ENCODE assay signal across 9 cellular contexts in the genomic region with DNA sequence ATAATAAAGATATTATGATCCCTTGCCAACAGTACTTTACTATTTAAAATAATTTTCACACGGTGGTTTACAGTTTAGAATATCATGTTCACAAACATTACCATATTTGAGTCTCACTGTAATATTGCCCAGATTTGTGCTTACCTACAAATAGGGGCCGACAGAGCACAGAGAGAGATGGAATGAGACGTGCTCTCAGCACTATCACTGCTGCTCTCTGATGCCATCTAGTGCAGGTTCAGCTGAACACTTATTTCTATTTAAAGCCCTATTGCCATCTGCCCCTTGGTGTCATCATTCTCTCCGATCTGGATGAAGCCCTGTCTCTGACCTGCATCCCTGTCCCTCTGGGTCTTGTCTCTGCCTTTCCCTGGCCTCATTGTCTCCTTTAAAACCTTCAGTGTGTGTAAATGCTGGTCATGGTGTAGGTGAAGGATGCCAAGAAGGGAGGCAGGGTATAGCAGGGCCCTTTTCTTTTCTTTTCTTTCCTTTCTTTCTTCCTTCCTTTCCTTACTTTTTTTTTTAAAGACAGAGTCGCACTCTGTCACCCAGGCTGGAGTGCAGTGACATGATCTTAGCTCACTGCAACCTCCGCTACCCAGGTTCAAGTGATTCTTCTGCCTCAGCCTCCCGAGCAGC. TPM values are rescaled to one million over a fixed set of nuclear protein-coding genes. Genes with fewer than 3 reads are reported as not detected.
DNase-seq lines count a peak whose midpoint lies in the region; ATAC-seq, FAIRE-seq and TF ChIP-seq lines count a peak whose summit lies in the region.
"Had no signal": no experiment of that assay in that cellular context is flagged by ENCODE, and none has a peak within 500 bp of the region (broad histone marks: within the 10 kb centered on the region; RNA-seq: fewer than 3 reads in every experiment).

No MANE protein-coding gene starts in this region.

- H3K27ac ChIP-seq in DOHH2 (ENCODE audit: low read depth, low read length) (no peak overlapping the region), keratinocyte (ENCODE audit: control insufficient read depth, insufficient read depth, low read length) (no peak overlapping the region)

- peak overlapping the region; percentile 33 for H3K4me2 ChIP-seq in DOHH2 (ENCODE audit: low read length)
- H3K4me2 ChIP-seq in keratinocyte (ENCODE audit: control insufficient read depth, extremely low read depth, insufficient read depth, low read depth, low read length), result peak overlapping the region; percentile 47

- H3K4me3 ChIP-seq in DOHH2 (ENCODE audit: low read length) (no peak overlapping the region), bronchial epithelial cell (ENCODE audit: low read depth, low read length) (no peak overlapping the region), keratinocyte (ENCODE audit: control insufficient read depth in 2 of 3, extremely low read depth in 1 of 3, insufficient read depth in 2 of 3, low read depth in 1 of 3, low read length in 3 of 3) (no peak overlapping the region)

- H2AFZ ChIP-seq in keratinocyte (ENCODE audit: control insufficient read depth, low read length), result no peak overlapping the region

- H3K9ac ChIP-seq in keratinocyte (ENCODE audit: control insufficient read depth, extremely low read depth, insufficient read depth, low read length), result no peak overlapping the region

- no peak overlapping the region for H3K27ac Mint-ChIP-seq in HFFc6
- H3K27ac Mint-ChIP-seq: activated naive CD8-positive, alpha-beta T cell had no signal

- H3K4me1 ChIP-seq in DOHH2 (ENCODE audit: control insufficient read depth, low read length), result peaks cover 31% of the 10 kb centered on the region
- H3K4me1 ChIP-seq in keratinocyte (ENCODE audit: control insufficient read depth, extremely low read depth, insufficient read depth, low read length), result peaks cover under 1% of the 10 kb centered on the region

- peaks cover 17% of the 10 kb centered on the region for H3K27me3 Mint-ChIP-seq in HFFc6 (ENCODE audit: insufficient read depth)

- TF ChIP-seq CTCF in DOHH2 (IDR thresholded peaks at IDR 0.05; ENCODE audit: low read depth, low read length, poor library complexity, severe bottlenecking) (peak; percentile 80), HFFc6 (IDR thresholded peaks at IDR 0.05) (peak; percentile 80), bronchial epithelial cell (IDR thresholded peaks at IDR 0.05; ENCODE audit: insufficient read depth, low read length, severe bottlenecking) (peak; percentile 88), keratinocyte (optimal IDR thresholded peaks at IDR 0.05 in 1 of 3, IDR thresholded peaks at IDR 0.05 in 1 of 3, conservative IDR thresholded peaks at IDR 0.05 in 1 of 3; ENCODE audit: extremely low read depth in 1 of 3, insufficient read depth in 2 of 3, low read length in 3 of 3) (peak; percentile 84 to 94 (median 91))

- H3K9me3 Mint-ChIP-seq in HFFc6, result no peaks in the 10 kb centered on the region

- H3K36me3 Mint-ChIP-seq in HFFc6 (ENCODE audit: low read depth), result no peaks in the 10 kb centered on the region
- H3K36me3 Mint-ChIP-seq: activated naive CD8-positive, alpha-beta T cell had no signal

- no peak overlapping the region for H3K4me3 Mint-ChIP-seq in HFFc6
- H3K4me3 Mint-ChIP-seq: activated naive CD8-positive, alpha-beta T cell had no signal

- peaks cover 12% of the 10 kb centered on the region for H3K4me1 Mint-ChIP-seq in HFFc6 (ENCODE audit: low read depth)

- ATAC-seq in HG02870 (IDR thresholded peaks at IDR 0.05; ENCODE audit: unreplicated experiment), result no peak

- H3K9me2 ChIP-seq in DOHH2 (replicated peaks; ENCODE audit: control insufficient read depth, low read length), result no peaks in the 10 kb centered on the region

- H3K9me1 ChIP-seq in keratinocyte (ENCODE audit: control insufficient read depth, extremely low read depth, insufficient read depth, low read length), result no peaks in the 10 kb centered on the region

- no peaks in the 10 kb centered on the region for H3K9me3 ChIP-seq in DOHH2 (ENCODE audit: control insufficient read depth, insufficient read depth, low read length)
- H3K9me3 ChIP-seq in keratinocyte (ENCODE audit: control insufficient read depth, low read depth, low read length), result no peaks in the 10 kb centered on the region

- H3F3A ChIP-seq in DOHH2 (ENCODE audit: control insufficient read depth, insufficient read depth), result peaks cover 10% of the 10 kb centered on the region

- DNase-seq in HFFc6 (peak; percentile 70), NCI-H2171 (lab: John Stamatoyannopoulos, UW) (peak; percentile 76), UCSD-AML1 (lab: John Stamatoyannopoulos, UW; ENCODE audit: unreplicated experiment) (peak; percentile 27), bronchial epithelial cell (ENCODE audit: low read depth) (peak; percentile 75), keratinocyte (ENCODE audit: low read depth, low spot score) (no peak)
- DNase-seq in stimulated activated CD8-positive, alpha-beta memory T cell treated with anti-CD3 and anti-CD28 coated beads, Interleukin-2, amount 100 ng/mL, for 1 hour (ENCODE audit: low read depth in 2 of 2), result peak; percentile 21 to 30

- H3K36me3 ChIP-seq in DOHH2 (ENCODE audit: control insufficient read depth, low read length) (no peaks in the 10 kb centered on the region), bronchial epithelial cell (ENCODE audit: control insufficient read depth, insufficient read depth, low read length) (no peaks in the 10 kb centered on the region), keratinocyte (ENCODE audit: control insufficient read depth in 2 of 2, extremely low read depth in 1 of 2, insufficient read depth in 2 of 2, low read length in 2 of 2) (no peaks in the 10 kb centered on the region)

- dilution Hi-C loops in keratinocyte (cut with MboI; ENCODE audit: extremely low pct_ligation_motif_present, low sequenced_read_pairs), result no loop called here

- FAIRE-seq in bronchial epithelial cell (lab: Jason Lieb, UNC) (no peak), keratinocyte (lab: Jason Lieb, UNC) (peak; percentile 84)

- no peaks in the 10 kb centered on the region for H3K79me2 ChIP-seq in DOHH2 (ENCODE audit: control insufficient read depth, low read length)
- no peaks in the 10 kb centered on the region for H3K79me2 ChIP-seq in keratinocyte (ENCODE audit: control insufficient read depth, insufficient read depth, low read length)

- H4K20me1 ChIP-seq in DOHH2 (ENCODE audit: control insufficient read depth, insufficient read depth, low read depth, low read length), result no peaks in the 10 kb centered on the region
- peaks cover 2% of the 10 kb centered on the region for H4K20me1 ChIP-seq in keratinocyte (ENCODE audit: control insufficient read depth, extremely low read depth, insufficient read depth, low read length)

- H3K27me3 ChIP-seq in DOHH2 (ENCODE audit: control insufficient read depth, low read length), result peaks cover 10% of the 10 kb centered on the region
- H3K27me3 ChIP-seq in bronchial epithelial cell (ENCODE audit: control insufficient read depth, insufficient read depth, low read length), result no peaks in the 10 kb centered on the region
- H3K27me3 ChIP-seq in keratinocyte (ENCODE audit: control insufficient read depth, extremely low read depth, insufficient read depth, low read length), result no peaks in the 10 kb centered on the region

RNA-seq across cellular contexts. Expression of a gene that starts 6.9 kb away (rescaled TPM):
- total RNA-seq in HFFc6 (2021; fragmentation: NEBNext Ultra II Directional; extraction: Animal tissue kit (Norgen Biotek cat#: 25700)), result 10 to 100 TPM; 25.0 to 35.8 (median 32.7) TPM
- total RNA-seq in bronchial epithelial cell, result 15.9 and 29.2 TPM in 2 replicates
- polyA plus RNA-seq in keratinocyte, result 31.8 to 48.9 TPM (median 43.5 TPM) in 3 replicates
- 21.5 TPM for polyA plus RNA-seq in keratinocyte (2011; ENCODE audit: low read depth)
- 32.0 and 41.4 TPM in 2 replicates for polyA plus RNA-seq in keratinocyte (2011; cell fraction: cytosol; rRNA removed)
- polyA plus RNA-seq in keratinocyte (2011; cell fraction: nucleus; rRNA removed), result 43.6 and 52.9 TPM in 2 replicates
- polyA plus RNA-seq in keratinocyte (2012; ENCODE audit: low replicate concordance), result 27.0 and 53.5 TPM in 2 replicates
- 30.0 to 49.1 TPM (median 34.6 TPM) in 3 replicates for polyA minus RNA-seq in keratinocyte
- polyA minus RNA-seq in keratinocyte (2011; cell fraction: cytosol; rRNA and poly(A)+ RNA removed), result 23.0 TPM
- polyA minus RNA-seq in keratinocyte (2011; cell fraction: nucleus; rRNA and poly(A)+ RNA removed), result 16.1 and 17.0 TPM in 2 replicates

RNA-seq across cellular contexts. Expression of a gene that starts 11.1 kb away (rescaled TPM):
- total RNA-seq in HFFc6 (2021; fragmentation: NEBNext Ultra II Directional; extraction: Animal tissue kit (Norgen Biotek cat#: 25700)), result not detected
- under 0.01 TPM in 1 of 2 replicates, not detected in the other for total RNA-seq in bronchial epithelial cell
- polyA plus RNA-seq in keratinocyte, result not detected in 3 replicates
- not detected for polyA plus RNA-seq in keratinocyte (2011; ENCODE audit: low read depth)
- not detected in 2 replicates for polyA plus RNA-seq in keratinocyte (2011; cell fraction: cytosol; rRNA removed)
- 0.22 TPM in 1 of 2 replicates, not detected in the other for polyA plus RNA-seq in keratinocyte (2011; cell fraction: nucleus; rRNA removed)
- polyA plus RNA-seq in keratinocyte (2012; ENCODE audit: low replicate concordance), result not detected in 2 replicates
- not detected in 3 replicates for polyA minus RNA-seq in keratinocyte
- not detected for polyA minus RNA-seq in keratinocyte (2011; cell fraction: cytosol; rRNA and poly(A)+ RNA removed)
- not detected in 2 replicates for polyA minus RNA-seq in keratinocyte (2011; cell fraction: nucleus; rRNA and poly(A)+ RNA removed)

RNA-seq across cellular contexts. Expression of a gene that starts 16.6 kb away (rescaled TPM):
- total RNA-seq in HFFc6 (2021; fragmentation: NEBNext Ultra II Directional; extraction: Animal tissue kit (Norgen Biotek cat#: 25700)), result 10 to 100 TPM; 73.9 to 83.9 (median 76.7) TPM
- 142 and 154 TPM in 2 replicates for total RNA-seq in bronchial epithelial cell
- 74.7 to 93.4 TPM (median 81.3 TPM) in 3 replicates for polyA plus RNA-seq in keratinocyte
- polyA plus RNA-seq in keratinocyte (2011; ENCODE audit: low read depth), result 12.0 TPM
- 110 and 130 TPM in 2 replicates for polyA plus RNA-seq in keratinocyte (2011; cell fraction: cytosol; rRNA removed)
- 51.8 and 72.4 TPM in 2 replicates for polyA plus RNA-seq in keratinocyte (2011; cell fraction: nucleus; rRNA removed)
- polyA plus RNA-seq in keratinocyte (2012; ENCODE audit: low replicate concordance), result 92.1 and 108 TPM in 2 replicates
- polyA minus RNA-seq in keratinocyte, result 68.2 to 115 TPM (median 76.5 TPM) in 3 replicates
- 75.4 TPM for polyA minus RNA-seq in keratinocyte (2011; cell fraction: cytosol; rRNA and poly(A)+ RNA removed)
- polyA minus RNA-seq in keratinocyte (2011; cell fraction: nucleus; rRNA and poly(A)+ RNA removed), result 17.5 and 19.5 TPM in 2 replicates

RNA-seq across cellular contexts. Expression of a gene that starts 28.6 kb away (rescaled TPM):
- not detected for total RNA-seq in HFFc6 (2021; fragmentation: NEBNext Ultra II Directional; extraction: Animal tissue kit (Norgen Biotek cat#: 25700))
- total RNA-seq in bronchial epithelial cell, result not detected in 2 replicates
- not detected in 3 replicates for polyA plus RNA-seq in keratinocyte
- not detected for polyA plus RNA-seq in keratinocyte (2011; ENCODE audit: low read depth)
- polyA plus RNA-seq in keratinocyte (2011; cell fraction: cytosol; rRNA removed), result not detected in 2 replicates
- polyA plus RNA-seq in keratinocyte (2011; cell fraction: nucleus; rRNA removed), result not detected in 2 replicates
- not detected in 2 replicates for polyA plus RNA-seq in keratinocyte (2012; ENCODE audit: low replicate concordance)
- not detected in 3 replicates for polyA minus RNA-seq in keratinocyte
- not detected for polyA minus RNA-seq in keratinocyte (2011; cell fraction: cytosol; rRNA and poly(A)+ RNA removed)
- polyA minus RNA-seq in keratinocyte (2011; cell fraction: nucleus; rRNA and poly(A)+ RNA removed), result not detected in 2 replicates

RNA-seq across cellular contexts. Expression of a gene that starts 33.8 kb away (rescaled TPM):
- not detected for total RNA-seq in HFFc6 (2021; fragmentation: NEBNext Ultra II Directional; extraction: Animal tissue kit (Norgen Biotek cat#: 25700))
- total RNA-seq in bronchial epithelial cell, result not detected in 2 replicates
- polyA plus RNA-seq in keratinocyte, result not detected in 3 replicates
- not detected for polyA plus RNA-seq in keratinocyte (2011; ENCODE audit: low read depth)
- 0.04 TPM in 1 of 2 replicates, not detected in the other for polyA plus RNA-seq in keratinocyte (2011; cell fraction: cytosol; rRNA removed)
- not detected in 2 replicates for polyA plus RNA-seq in keratinocyte (2011; cell fraction: nucleus; rRNA removed)
- not detected in 2 replicates for polyA plus RNA-seq in keratinocyte (2012; ENCODE audit: low replicate concordance)
- polyA minus RNA-seq in keratinocyte, result not detected in 3 replicates
- not detected for polyA minus RNA-seq in keratinocyte (2011; cell fraction: cytosol; rRNA and poly(A)+ RNA removed)
- not detected in 2 replicates for polyA minus RNA-seq in keratinocyte (2011; cell fraction: nucleus; rRNA and poly(A)+ RNA removed)
